In the genomic region with DNA sequence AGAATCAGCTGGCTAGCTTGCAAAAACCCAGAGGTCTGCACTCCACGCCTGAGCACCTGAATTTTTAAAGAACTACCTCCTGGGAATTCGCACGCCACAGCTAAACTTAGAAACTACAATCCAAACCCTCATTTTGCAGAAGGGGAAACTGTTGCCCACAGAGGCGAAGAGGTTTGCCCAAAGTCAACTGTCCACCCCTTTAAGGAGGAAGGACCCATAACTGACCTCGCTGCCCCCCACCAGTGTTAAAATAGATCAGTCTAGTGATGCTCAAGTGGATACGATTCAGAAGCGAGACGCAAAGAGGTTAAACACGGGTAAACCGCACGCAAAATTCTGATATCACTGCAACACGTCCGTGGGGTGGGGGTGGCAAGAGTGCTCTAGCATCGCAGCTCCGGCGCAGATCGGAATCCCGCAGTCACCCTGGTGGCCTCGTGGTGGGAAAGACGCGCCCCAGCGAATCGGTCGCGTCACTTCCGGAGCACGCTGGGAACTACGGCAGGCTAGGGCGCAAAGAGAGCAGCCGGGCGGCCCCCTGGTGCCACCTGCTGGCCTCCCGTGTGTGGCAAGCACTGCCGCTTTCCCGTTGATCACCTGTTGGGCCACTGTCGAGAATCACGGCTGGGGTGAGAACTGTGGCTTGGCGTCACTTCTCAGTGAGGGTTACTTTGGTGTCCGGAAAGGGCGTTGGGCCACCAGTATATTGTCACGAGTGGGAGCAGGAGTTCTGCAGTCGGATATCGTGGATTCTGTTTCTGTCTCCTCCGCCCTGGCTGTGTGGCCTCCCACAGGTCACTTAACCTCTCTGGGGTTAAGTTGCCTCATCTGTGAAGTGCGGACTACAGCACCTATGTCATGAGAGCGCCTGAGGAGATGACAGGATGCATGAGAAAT, we compare ENCODE assay signal across 1 cellular context.
TF ChIP-seq lines count a peak whose summit lies in the region.

ALKBH2 (minus strand) TSS at position 451 of the 897 bp plus-strand sequence. CDS start 686 bp downstream, outside the sequence.

TF ChIP-seq in K562, 482 proteins besides CTCF, POLR2A, EP300 and RAD21 (continued from another document and continues in another):
- TF ChIP-seq, protein P1, sequence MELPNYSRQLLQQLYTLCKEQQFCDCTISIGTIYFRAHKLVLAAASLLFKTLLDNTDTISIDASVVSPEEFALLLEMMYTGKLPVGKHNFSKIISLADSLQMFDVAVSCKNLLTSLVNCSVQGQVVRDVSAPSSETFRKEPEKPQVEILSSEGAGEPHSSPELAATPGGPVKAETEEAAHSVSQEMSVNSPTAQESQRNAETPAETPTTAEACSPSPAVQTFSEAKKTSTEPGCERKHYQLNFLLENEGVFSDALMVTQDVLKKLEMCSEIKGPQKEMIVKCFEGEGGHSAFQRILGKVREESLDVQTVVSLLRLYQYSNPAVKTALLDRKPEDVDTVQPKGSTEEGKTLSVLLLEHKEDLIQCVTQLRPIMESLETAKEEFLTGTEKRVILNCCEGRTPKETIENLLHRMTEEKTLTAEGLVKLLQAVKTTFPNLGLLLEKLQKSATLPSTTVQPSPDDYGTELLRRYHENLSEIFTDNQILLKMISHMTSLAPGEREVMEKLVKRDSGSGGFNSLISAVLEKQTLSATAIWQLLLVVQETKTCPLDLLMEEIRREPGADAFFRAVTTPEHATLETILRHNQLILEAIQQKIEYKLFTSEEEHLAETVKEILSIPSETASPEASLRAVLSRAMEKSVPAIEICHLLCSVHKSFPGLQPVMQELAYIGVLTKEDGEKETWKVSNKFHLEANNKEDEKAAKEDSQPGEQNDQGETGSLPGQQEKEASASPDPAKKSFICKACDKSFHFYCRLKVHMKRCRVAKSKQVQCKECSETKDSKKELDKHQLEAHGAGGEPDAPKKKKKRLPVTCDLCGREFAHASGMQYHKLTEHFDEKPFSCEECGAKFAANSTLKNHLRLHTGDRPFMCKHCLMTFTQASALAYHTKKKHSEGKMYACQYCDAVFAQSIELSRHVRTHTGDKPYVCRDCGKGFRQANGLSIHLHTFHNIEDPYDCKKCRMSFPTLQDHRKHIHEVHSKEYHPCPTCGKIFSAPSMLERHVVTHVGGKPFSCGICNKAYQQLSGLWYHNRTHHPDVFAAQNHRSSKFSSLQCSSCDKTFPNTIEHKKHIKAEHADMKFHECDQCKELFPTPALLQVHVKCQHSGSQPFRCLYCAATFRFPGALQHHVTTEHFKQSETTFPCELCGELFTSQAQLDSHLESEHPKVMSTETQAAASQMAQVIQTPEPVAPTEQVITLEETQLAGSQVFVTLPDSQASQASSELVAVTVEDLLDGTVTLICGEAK (IDR thresholded peaks at IDR 0.05): peak; percentile 88
- TF ChIP-seq, protein P1 (CRISPR knock-in tag; IDR thresholded peaks at IDR 0.05): no peak
- no peak for TF ChIP-seq THRA (IDR thresholded peaks at IDR 0.05)
- no peak for TF ChIP-seq TAF7 (tag; IDR thresholded peaks at IDR 0.05)
- peak; percentile 92 for TF ChIP-seq ZNF395 (CRISPR knock-in tag; IDR thresholded peaks at IDR 0.05)
- TF ChIP-seq, protein P2, sequence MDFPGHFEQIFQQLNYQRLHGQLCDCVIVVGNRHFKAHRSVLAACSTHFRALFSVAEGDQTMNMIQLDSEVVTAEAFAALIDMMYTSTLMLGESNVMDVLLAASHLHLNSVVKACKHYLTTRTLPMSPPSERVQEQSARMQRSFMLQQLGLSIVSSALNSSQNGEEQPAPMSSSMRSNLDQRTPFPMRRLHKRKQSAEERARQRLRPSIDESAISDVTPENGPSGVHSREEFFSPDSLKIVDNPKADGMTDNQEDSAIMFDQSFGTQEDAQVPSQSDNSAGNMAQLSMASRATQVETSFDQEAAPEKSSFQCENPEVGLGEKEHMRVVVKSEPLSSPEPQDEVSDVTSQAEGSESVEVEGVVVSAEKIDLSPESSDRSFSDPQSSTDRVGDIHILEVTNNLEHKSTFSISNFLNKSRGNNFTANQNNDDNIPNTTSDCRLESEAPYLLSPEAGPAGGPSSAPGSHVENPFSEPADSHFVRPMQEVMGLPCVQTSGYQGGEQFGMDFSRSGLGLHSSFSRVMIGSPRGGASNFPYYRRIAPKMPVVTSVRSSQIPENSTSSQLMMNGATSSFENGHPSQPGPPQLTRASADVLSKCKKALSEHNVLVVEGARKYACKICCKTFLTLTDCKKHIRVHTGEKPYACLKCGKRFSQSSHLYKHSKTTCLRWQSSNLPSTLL (IDR thresholded peaks at IDR 0.05): no peak
- TF ChIP-seq ZNF431 (CRISPR knock-in tag; IDR thresholded peaks at IDR 0.05): peak; percentile 58; the same call in 1 of the 2 replicates
- 0 out of 2 replicates have a peak, but pooled peaks have one; percentile 56 for TF ChIP-seq CREB3 (tag; conservative IDR thresholded peaks at IDR 0.05; ENCODE audit: low read depth)
- TF ChIP-seq E2F4 (CRISPR knock-in tag; IDR thresholded peaks at IDR 0.05; ENCODE audit: low read depth): peak; percentile 78; the same call in 1 of the 2 replicates
- peak; percentile 19; the same call in 1 of the 2 replicates for TF ChIP-seq MIER1 (IDR thresholded peaks at IDR 0.05; ENCODE audit: low read depth)
- TF ChIP-seq TEAD4 (IDR thresholded peaks at IDR 0.05; ENCODE audit: low read length): 0 out of 2 replicates have a peak, but pooled peaks have one; percentile 31
- TF ChIP-seq TEAD4 (CRISPR knock-in tag; IDR thresholded peaks at IDR 0.05; ENCODE audit: borderline replicate concordance): no peak
- TF ChIP-seq, protein P3, sequence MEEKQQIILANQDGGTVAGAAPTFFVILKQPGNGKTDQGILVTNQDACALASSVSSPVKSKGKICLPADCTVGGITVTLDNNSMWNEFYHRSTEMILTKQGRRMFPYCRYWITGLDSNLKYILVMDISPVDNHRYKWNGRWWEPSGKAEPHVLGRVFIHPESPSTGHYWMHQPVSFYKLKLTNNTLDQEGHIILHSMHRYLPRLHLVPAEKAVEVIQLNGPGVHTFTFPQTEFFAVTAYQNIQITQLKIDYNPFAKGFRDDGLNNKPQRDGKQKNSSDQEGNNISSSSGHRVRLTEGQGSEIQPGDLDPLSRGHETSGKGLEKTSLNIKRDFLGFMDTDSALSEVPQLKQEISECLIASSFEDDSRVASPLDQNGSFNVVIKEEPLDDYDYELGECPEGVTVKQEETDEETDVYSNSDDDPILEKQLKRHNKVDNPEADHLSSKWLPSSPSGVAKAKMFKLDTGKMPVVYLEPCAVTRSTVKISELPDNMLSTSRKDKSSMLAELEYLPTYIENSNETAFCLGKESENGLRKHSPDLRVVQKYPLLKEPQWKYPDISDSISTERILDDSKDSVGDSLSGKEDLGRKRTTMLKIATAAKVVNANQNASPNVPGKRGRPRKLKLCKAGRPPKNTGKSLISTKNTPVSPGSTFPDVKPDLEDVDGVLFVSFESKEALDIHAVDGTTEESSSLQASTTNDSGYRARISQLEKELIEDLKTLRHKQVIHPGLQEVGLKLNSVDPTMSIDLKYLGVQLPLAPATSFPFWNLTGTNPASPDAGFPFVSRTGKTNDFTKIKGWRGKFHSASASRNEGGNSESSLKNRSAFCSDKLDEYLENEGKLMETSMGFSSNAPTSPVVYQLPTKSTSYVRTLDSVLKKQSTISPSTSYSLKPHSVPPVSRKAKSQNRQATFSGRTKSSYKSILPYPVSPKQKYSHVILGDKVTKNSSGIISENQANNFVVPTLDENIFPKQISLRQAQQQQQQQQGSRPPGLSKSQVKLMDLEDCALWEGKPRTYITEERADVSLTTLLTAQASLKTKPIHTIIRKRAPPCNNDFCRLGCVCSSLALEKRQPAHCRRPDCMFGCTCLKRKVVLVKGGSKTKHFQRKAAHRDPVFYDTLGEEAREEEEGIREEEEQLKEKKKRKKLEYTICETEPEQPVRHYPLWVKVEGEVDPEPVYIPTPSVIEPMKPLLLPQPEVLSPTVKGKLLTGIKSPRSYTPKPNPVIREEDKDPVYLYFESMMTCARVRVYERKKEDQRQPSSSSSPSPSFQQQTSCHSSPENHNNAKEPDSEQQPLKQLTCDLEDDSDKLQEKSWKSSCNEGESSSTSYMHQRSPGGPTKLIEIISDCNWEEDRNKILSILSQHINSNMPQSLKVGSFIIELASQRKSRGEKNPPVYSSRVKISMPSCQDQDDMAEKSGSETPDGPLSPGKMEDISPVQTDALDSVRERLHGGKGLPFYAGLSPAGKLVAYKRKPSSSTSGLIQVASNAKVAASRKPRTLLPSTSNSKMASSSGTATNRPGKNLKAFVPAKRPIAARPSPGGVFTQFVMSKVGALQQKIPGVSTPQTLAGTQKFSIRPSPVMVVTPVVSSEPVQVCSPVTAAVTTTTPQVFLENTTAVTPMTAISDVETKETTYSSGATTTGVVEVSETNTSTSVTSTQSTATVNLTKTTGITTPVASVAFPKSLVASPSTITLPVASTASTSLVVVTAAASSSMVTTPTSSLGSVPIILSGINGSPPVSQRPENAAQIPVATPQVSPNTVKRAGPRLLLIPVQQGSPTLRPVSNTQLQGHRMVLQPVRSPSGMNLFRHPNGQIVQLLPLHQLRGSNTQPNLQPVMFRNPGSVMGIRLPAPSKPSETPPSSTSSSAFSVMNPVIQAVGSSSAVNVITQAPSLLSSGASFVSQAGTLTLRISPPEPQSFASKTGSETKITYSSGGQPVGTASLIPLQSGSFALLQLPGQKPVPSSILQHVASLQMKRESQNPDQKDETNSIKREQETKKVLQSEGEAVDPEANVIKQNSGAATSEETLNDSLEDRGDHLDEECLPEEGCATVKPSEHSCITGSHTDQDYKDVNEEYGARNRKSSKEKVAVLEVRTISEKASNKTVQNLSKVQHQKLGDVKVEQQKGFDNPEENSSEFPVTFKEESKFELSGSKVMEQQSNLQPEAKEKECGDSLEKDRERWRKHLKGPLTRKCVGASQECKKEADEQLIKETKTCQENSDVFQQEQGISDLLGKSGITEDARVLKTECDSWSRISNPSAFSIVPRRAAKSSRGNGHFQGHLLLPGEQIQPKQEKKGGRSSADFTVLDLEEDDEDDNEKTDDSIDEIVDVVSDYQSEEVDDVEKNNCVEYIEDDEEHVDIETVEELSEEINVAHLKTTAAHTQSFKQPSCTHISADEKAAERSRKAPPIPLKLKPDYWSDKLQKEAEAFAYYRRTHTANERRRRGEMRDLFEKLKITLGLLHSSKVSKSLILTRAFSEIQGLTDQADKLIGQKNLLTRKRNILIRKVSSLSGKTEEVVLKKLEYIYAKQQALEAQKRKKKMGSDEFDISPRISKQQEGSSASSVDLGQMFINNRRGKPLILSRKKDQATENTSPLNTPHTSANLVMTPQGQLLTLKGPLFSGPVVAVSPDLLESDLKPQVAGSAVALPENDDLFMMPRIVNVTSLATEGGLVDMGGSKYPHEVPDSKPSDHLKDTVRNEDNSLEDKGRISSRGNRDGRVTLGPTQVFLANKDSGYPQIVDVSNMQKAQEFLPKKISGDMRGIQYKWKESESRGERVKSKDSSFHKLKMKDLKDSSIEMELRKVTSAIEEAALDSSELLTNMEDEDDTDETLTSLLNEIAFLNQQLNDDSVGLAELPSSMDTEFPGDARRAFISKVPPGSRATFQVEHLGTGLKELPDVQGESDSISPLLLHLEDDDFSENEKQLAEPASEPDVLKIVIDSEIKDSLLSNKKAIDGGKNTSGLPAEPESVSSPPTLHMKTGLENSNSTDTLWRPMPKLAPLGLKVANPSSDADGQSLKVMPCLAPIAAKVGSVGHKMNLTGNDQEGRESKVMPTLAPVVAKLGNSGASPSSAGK (IDR thresholded peaks at IDR 0.05): peak; percentile 99
